In genomic region chr9:81560851-81561732, GRCh38 we compare ENCODE assay signal across 17 cellular contexts.
DNase-seq lines count a peak whose midpoint lies in the region; ATAC-seq and TF ChIP-seq lines count a peak whose summit lies in the region.
"Had no signal": no experiment of that assay in that cellular context is flagged by ENCODE, and none has a peak within 500 bp of the region (broad histone marks: within the 10 kb centered on the region; RNA-seq: fewer than 3 reads in every experiment).

No MANE protein-coding gene starts in this region.

- H3K27me3 ChIP-seq in trophoblast cell (ENCODE audit: insufficient read depth, low read length): no peaks in the 10 kb centered on the region
- H3K27me3 ChIP-seq: sigmoid colon had no signal

- peaks cover 14% of the 10 kb centered on the region for H3K4me1 Mint-ChIP-seq in activated B cell treated with CpG ODN at 0.5 μM for 24 hours
- H3K4me1 Mint-ChIP-seq: activated CD8-positive, alpha-beta memory T cell treated with anti-CD3 and anti-CD28 coated beads, Interleukin-2, amount 10 ng/mL, durations not matched to agents 7 days and 5 days; activated naive CD4-positive, alpha-beta T cell treated with anti-CD3 and anti-CD28 coated beads, Interleukin-2, amount 10 ng/mL, durations not matched to agents 7 days and 5 days; CD14-positive monocyte; central memory CD8-positive, alpha-beta T cell had no signal

- DNase-seq in activated B cell treated with CpG ODN at 0.5 μM for 24 hours: no peak
- DNase-seq in trophoblast cell: peak; percentile 36 to 49
- no peak for DNase-seq in NCI-H2196 treated with DMSO at 0.1 percent for 48 hours (lab: John Stamatoyannopoulos, UW; ENCODE audit: unreplicated experiment)
- no peak for DNase-seq in UCSD-AML1 (lab: John Stamatoyannopoulos, UW; ENCODE audit: unreplicated experiment)
- no peak for DNase-seq in effector CD4-positive, alpha-beta T cell
- DNase-seq: activated CD8-positive, alpha-beta memory T cell treated with anti-CD3 and anti-CD28 coated beads, Interleukin-2, amount 10 ng/mL, durations not matched to agents 7 days and 5 days; activated naive CD4-positive, alpha-beta T cell treated with anti-CD3 and anti-CD28 coated beads, Interleukin-2, amount 10 ng/mL, durations not matched to agents 7 days and 5 days; hippocampal formation; NCI-H1092 treated with DMSO at 0.1 percent for 48 hours; NCI-H526; SHP77 treated with DMSO at 0.1 percent for 48 hours; sigmoid colon had no signal

- H2AK5ac ChIP-seq in trophoblast cell (ENCODE audit: low read length): peak overlapping the region; percentile 55

- peaks cover 2% of the 10 kb centered on the region for H3K79me2 ChIP-seq in trophoblast cell (ENCODE audit: control insufficient read depth, insufficient read depth, low read length, poor library complexity)

- peak overlapping the region; percentile 82 for H3K4me3 Mint-ChIP-seq in activated B cell treated with CpG ODN at 0.5 μM for 24 hours
- H3K4me3 Mint-ChIP-seq: activated CD8-positive, alpha-beta memory T cell treated with anti-CD3 and anti-CD28 coated beads, Interleukin-2, amount 10 ng/mL, durations not matched to agents 7 days and 5 days; activated naive CD4-positive, alpha-beta T cell treated with anti-CD3 and anti-CD28 coated beads, Interleukin-2, amount 10 ng/mL, durations not matched to agents 7 days and 5 days; CD14-positive monocyte; central memory CD8-positive, alpha-beta T cell had no signal

- no peaks in the 10 kb centered on the region for H3K36me3 ChIP-seq in trophoblast cell (ENCODE audit: control insufficient read depth in 1 of 2, insufficient read depth in 2 of 2, low read length in 2 of 2)
- H3K36me3 ChIP-seq: sigmoid colon had no signal

- no CpG with 5 or more reads among the region's 13 CpGs for WGBS in trophoblast cell (ENCODE audit: extremely low coverage, insufficient coverage, insufficient read length)

- no peak overlapping the region for H3K4me3 ChIP-seq in trophoblast cell (ENCODE audit: low read depth, low read length)
- H3K4me3 ChIP-seq: sigmoid colon had no signal

- no peak overlapping the region for H4K12ac ChIP-seq in trophoblast cell (ENCODE audit: low read depth, low read length)

- H2BK12ac ChIP-seq in trophoblast cell (ENCODE audit: low read length): peak overlapping the region; percentile 95

- H2BK5ac ChIP-seq in trophoblast cell (ENCODE audit: low read depth, low read length, poor library complexity): peak overlapping the region; percentile 79

- H3K23ac ChIP-seq in trophoblast cell (ENCODE audit: low read length): no peak overlapping the region

- no peak overlapping the region for H3K18ac ChIP-seq in trophoblast cell (ENCODE audit: low read length)

- H3K79me1 ChIP-seq in trophoblast cell (ENCODE audit: low read length): peaks cover 32% of the 10 kb centered on the region

- peak overlapping the region; percentile 69 for H3K14ac ChIP-seq in trophoblast cell (ENCODE audit: low read length)

- peaks cover 31 to 37% of the 10 kb centered on the region in 2 experiments for H3K4me1 ChIP-seq in trophoblast cell (ENCODE audit: control insufficient read depth in 1 of 2, insufficient read depth in 2 of 2, low read length in 2 of 2)

- no peaks in the 10 kb centered on the region for H3K9me3 ChIP-seq in trophoblast cell (ENCODE audit: insufficient read depth, low read depth, low read length)
- H3K9me3 ChIP-seq: sigmoid colon had no signal

- H2AFZ ChIP-seq in trophoblast cell (ENCODE audit: insufficient read depth, low read length, poor library complexity): no peak overlapping the region

- peak overlapping the region; percentile 82 for H4K91ac ChIP-seq in trophoblast cell (ENCODE audit: low read depth, low read length)

- peak overlapping the region; percentile 81 for H4K8ac ChIP-seq in trophoblast cell (ENCODE audit: low read depth, low read length)

- H3K4me2 ChIP-seq in trophoblast cell (ENCODE audit: low read length): no peak overlapping the region

- H2BK120ac ChIP-seq in trophoblast cell (ENCODE audit: insufficient read depth, low read length, poor library complexity): peak overlapping the region; percentile 89

- ATAC-seq in GM19035 (IDR thresholded peaks at IDR 0.05; ENCODE audit: unreplicated experiment) (peak; percentile 76), HG03103 (IDR thresholded peaks at IDR 0.05; ENCODE audit: low read depth, unreplicated experiment) (peak; percentile 76), activated B cell treated with CpG ODN at 0.5 μM for 24 hours (ENCODE audit: low read depth) (peak; percentile 80), HG02970 (IDR thresholded peaks at IDR 0.05; ENCODE audit: low FRiP score, unreplicated experiment) (no peak)
- ATAC-seq: activated CD8-positive, alpha-beta memory T cell treated with anti-CD3 and anti-CD28 coated beads, Interleukin-2, amount 10 ng/mL, durations not matched to agents 7 days and 5 days had no signal

- POLR2A ChIA-PET in activated B cell treated with CpG ODN at 0.5 μM for 24 hours (lab: Charles Lee): no interaction called here

- peak overlapping the region; percentile 17 for H3K4ac ChIP-seq in trophoblast cell (ENCODE audit: low read depth, low read length)

- no peak for TF ChIP-seq CTCF in activated B cell treated with CpG ODN at 0.5 μM for 24 hours (IDR thresholded peaks at IDR 0.05)

- H3K9ac ChIP-seq in trophoblast cell (ENCODE audit: low read length): no peak overlapping the region

- CTCF ChIA-PET in activated B cell treated with CpG ODN at 0.5 μM for 24 hours (lab: Charles Lee): no interaction called here

- no peaks in the 10 kb centered on the region for H3K36me3 Mint-ChIP-seq in activated B cell treated with CpG ODN at 0.5 μM for 24 hours (ENCODE audit: low read depth)
- H3K36me3 Mint-ChIP-seq: activated CD8-positive, alpha-beta memory T cell treated with anti-CD3 and anti-CD28 coated beads, Interleukin-2, amount 10 ng/mL, durations not matched to agents 7 days and 5 days; activated naive CD4-positive, alpha-beta T cell treated with anti-CD3 and anti-CD28 coated beads, Interleukin-2, amount 10 ng/mL, durations not matched to agents 7 days and 5 days; CD14-positive monocyte had no signal

- no peaks in the 10 kb centered on the region for H3K27me3 Mint-ChIP-seq in activated B cell treated with CpG ODN at 0.5 μM for 24 hours
- H3K27me3 Mint-ChIP-seq: activated CD8-positive, alpha-beta memory T cell treated with anti-CD3 and anti-CD28 coated beads, Interleukin-2, amount 10 ng/mL, durations not matched to agents 7 days and 5 days; activated naive CD4-positive, alpha-beta T cell treated with anti-CD3 and anti-CD28 coated beads, Interleukin-2, amount 10 ng/mL, durations not matched to agents 7 days and 5 days; central memory CD8-positive, alpha-beta T cell had no signal

- H3K9me3 Mint-ChIP-seq in activated B cell treated with CpG ODN at 0.5 μM for 24 hours: no peaks in the 10 kb centered on the region
- H3K9me3 Mint-ChIP-seq: activated naive CD4-positive, alpha-beta T cell treated with anti-CD3 and anti-CD28 coated beads, Interleukin-2, amount 10 ng/mL, durations not matched to agents 7 days and 5 days had no signal

- intact Hi-C loops in activated B cell treated with CpG ODN at 0.5 μM for 24 hours (cut with micrococcal nuclease): loop anchor here (1.0 kb wide), 1 partner anchor 95 kb away; no protein-coding TSS in a partner anchor

- peak overlapping the region; percentile 22 for H3K27ac ChIP-seq in trophoblast cell (ENCODE audit: low read depth, low read length)

- H3K27ac Mint-ChIP-seq in activated B cell treated with CpG ODN at 0.5 μM for 24 hours: peak overlapping the region; percentile 91
- H3K27ac Mint-ChIP-seq: activated CD8-positive, alpha-beta memory T cell treated with anti-CD3 and anti-CD28 coated beads, Interleukin-2, amount 10 ng/mL, durations not matched to agents 7 days and 5 days; activated naive CD4-positive, alpha-beta T cell treated with anti-CD3 and anti-CD28 coated beads, Interleukin-2, amount 10 ng/mL, durations not matched to agents 7 days and 5 days; CD14-positive monocyte had no signal

Comparison
In these comparisons a context has a peak if more than half of its experiments do, and no peak if none do; other contexts are left out.
1. DNase-seq: peak in trophoblast cell (2 of 2); none in activated B cell treated with CpG ODN at 0.5 μM for 24 hours (single experiment), NCI-H2196 treated with DMSO at 0.1 percent for 48 hours (single experiment), UCSD-AML1 (single experiment) and effector CD4-positive, alpha-beta T cell (single experiment).